ENCODE assay signal across 8 cellular contexts in genomic region chr18:46104128-46104911, GRCh38. TPM values are rescaled to one million over a fixed set of nuclear protein-coding genes. Genes with fewer than 3 reads are reported as not detected.
A peak's percentile ranks its signal among the peaks of the same experiment; 100 is the strongest.
DNase-seq lines count a peak whose midpoint lies in the region; ATAC-seq and TF ChIP-seq lines count a peak whose summit lies in the region.

Gene HAUS1 (plus strand): TSS chr18:46104385. CDS start chr18:46104412, 27 bp downstream.

- TF ChIP-seq POLR2A in prostate gland (IDR thresholded peaks at IDR 0.05): peak; percentile 70

- no peaks in the 10 kb centered on the region for H3K36me3 ChIP-seq in prostate gland

- ATAC-seq in GM18498 (IDR thresholded peaks at IDR 0.05; ENCODE audit: unreplicated experiment) (peak; percentile 95), HG02884 (IDR thresholded peaks at IDR 0.05; ENCODE audit: unreplicated experiment) (peak; percentile 90), left ventricle myocardium superior (peak; percentile 98)

- H3K27me3 ChIP-seq in prostate gland (replicated peaks; ENCODE audit: insufficient read depth): no peaks in the 10 kb centered on the region

- peak within 1 kb of the TSS; percentile 82 to 84 for H3K27ac ChIP-seq in prostate gland

- peak within 1 kb of the TSS; percentile 76 to 94 for H3K4me3 ChIP-seq in prostate gland

- under 1% methylated on average over 56 of the region's 57 CpGs for WGBS in prostate gland

- no peaks in the 10 kb centered on the region for H3K4me1 ChIP-seq in prostate gland (replicated peaks)

- DNase-seq in NCI-H187 (lab: John Stamatoyannopoulos, UW) (peak; percentile 79 to 87), anterior cingulate cortex (lab: John Stamatoyannopoulos, UW) (peak; percentile 49 to 96 (median 88)), left ventricle myocardium superior (peak; percentile 95), prostate gland (ENCODE audit: low spot score) (peak; percentile 91), ureter (ENCODE audit: low spot score) (peak; percentile 93)

- no peak for TF ChIP-seq CTCF in prostate gland (IDR thresholded peaks at IDR 0.05)

- intact Hi-C loops in T-helper 2 cell treated with Interferon-gamma antibody and Interleukin-4, amounts not matched to agents 100 ng/mL and 5 ng/mL, for 36 hours (cut with micrococcal nuclease): loop anchor here (5.0 kb wide), 2 partner anchors 148 to 417 kb away; no protein-coding TSS in a partner anchor
- intact Hi-C loops in left ventricle myocardium superior (cut with micrococcal nuclease) (no loop called here), prostate gland (cut with DNase I) (no loop called here)

- H3K9me3 ChIP-seq in prostate gland: no peaks in the 10 kb centered on the region

RNA-seq across cellular contexts. Expression of gene HAUS1, which starts in this region (rescaled TPM):
- 58.1 and 59.9 TPM in 2 replicates for total RNA-seq in T-helper 2 cell treated with Interferon-gamma antibody and Interleukin-4, amounts not matched to agents 100 ng/mL and 5 ng/mL, for 36 hours
- total RNA-seq in left ventricle myocardium superior: 7.0 TPM
- total RNA-seq in prostate gland: 10 to 100 TPM; 19.9 to 26.9 TPM
- 13.2 TPM for total RNA-seq in ureter

Comparison
In these comparisons a context has a peak if more than half of its experiments do, and no peak if none do; other contexts are left out.
1. Peak in every context shown above with its lines: DNase-seq, ATAC-seq, H3K4me3 ChIP-seq and H3K27ac ChIP-seq.